8 cellular contexts compared by ENCODE assay signal in the genomic region with DNA sequence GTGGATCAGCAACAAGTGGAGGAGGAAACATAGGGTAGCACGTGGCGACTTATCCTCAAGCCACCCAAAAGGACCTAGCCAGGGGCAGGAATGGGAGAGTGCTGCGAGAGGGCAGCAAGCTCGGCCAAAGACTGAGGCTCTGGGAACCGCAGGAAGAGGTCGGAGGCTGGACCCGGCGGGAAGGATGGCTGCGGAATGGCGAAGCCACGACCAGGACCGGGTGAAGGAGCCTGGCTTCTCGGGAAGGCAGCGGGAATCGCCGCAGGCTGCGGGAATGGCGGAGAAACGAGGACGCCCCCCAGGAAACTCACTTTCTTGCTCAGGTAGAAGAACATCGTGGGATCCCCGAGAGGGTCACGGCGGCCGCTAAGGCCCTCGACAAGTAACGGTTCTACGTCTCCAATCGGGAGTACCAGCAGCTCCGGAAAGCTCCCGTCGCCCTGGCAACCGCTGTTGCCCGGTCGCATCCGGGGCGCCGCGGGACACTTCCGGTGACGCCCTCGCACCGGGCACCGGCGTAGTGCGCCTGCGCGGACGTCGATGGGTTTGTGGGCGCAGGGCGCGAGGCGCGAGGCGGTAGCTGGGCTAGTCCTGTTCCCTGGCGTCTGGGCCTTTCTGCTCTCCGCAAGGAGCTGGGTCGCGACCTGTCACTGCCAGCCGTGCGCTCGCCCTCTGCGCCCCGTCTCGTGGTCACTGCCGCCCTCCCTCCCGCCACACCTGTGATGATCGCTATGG. TPM values are rescaled to one million over a fixed set of nuclear protein-coding genes. Genes with fewer than 3 reads are reported as not detected.
DNase-seq lines count a peak whose midpoint lies in the region; ATAC-seq and TF ChIP-seq lines count a peak whose summit lies in the region.

WDR35 (minus strand) TSS at position 425 of the 735 bp plus-strand sequence; CDS start at position 335, 90 bp downstream.

- H3K4me2 ChIP-seq in neural cell (ENCODE audit: low read length): peak within 1 kb of the TSS; percentile 78

- peak within 1 kb of the TSS; percentile 80 for H2AFZ ChIP-seq in neural cell (ENCODE audit: low read depth, low read length)

- H3K9me3 Mint-ChIP-seq in stimulated activated naive CD8-positive, alpha-beta T cell treated with anti-CD3 and anti-CD28 coated beads, Interleukin-15, amount 100 ng/mL, for 72 hours: peaks cover 0 to 7% of the 10 kb centered on the region in 2 donors

- peak within 1 kb of the TSS; percentile 95 to 98 for H3K27ac Mint-ChIP-seq in stimulated activated naive CD8-positive, alpha-beta T cell treated with anti-CD3 and anti-CD28 coated beads, Interleukin-15, amount 100 ng/mL, for 72 hours

- TF ChIP-seq RAD21 in neural cell (conservative IDR thresholded peaks at IDR 0.05): peak; percentile 19

- H3K4me3 Mint-ChIP-seq in stimulated activated naive CD8-positive, alpha-beta T cell treated with anti-CD3 and anti-CD28 coated beads, Interleukin-15, amount 100 ng/mL, for 72 hours: peak within 1 kb of the TSS; percentile 92 to 97

- TF ChIP-seq EP300 in neural cell (conservative IDR thresholded peaks at IDR 0.05; ENCODE audit: poor library complexity, severe bottlenecking): no peak

- no peaks in the 10 kb centered on the region for H3K9me2 ChIP-seq in neural cell (ENCODE audit: insufficient read depth, low read length)

- H3K4me3 ChIP-seq in LNCaP clone FGC (ENCODE audit: low read depth, low read length) (peak within 1 kb of the TSS; percentile 76), foreskin fibroblast (ENCODE audit: low read depth in 1 of 2, low read length in 2 of 2) (peak within 1 kb of the TSS; percentile 76 to 93), neural cell (ENCODE audit: low read length) (peak within 1 kb of the TSS; percentile 77)

- DNase-seq in ELR (ENCODE audit: low read depth) (peak; percentile 91), H4 (ENCODE audit: low spot score) (peak; percentile 73), LNCaP clone FGC (ENCODE audit: low read depth) (peak; percentile 50), RPMI8226 (peak; percentile 95), foreskin fibroblast (peak; percentile 82 to 96)
- DNase-seq in activated effector memory CD4-positive, alpha-beta T cell treated with Interleukin-2 at 50 U/mL for 16 hours: peak; percentile 85
- DNase-seq in stimulated activated naive CD8-positive, alpha-beta T cell treated with anti-CD3 and anti-CD28 coated beads, Interleukin-15, amount 100 ng/mL, for 72 hours: peak; percentile 92 to 94

- no peaks in the 10 kb centered on the region for H3K36me3 ChIP-seq in neural cell (ENCODE audit: insufficient read depth, low read length)

- H3K9me3 ChIP-seq in neural cell (ENCODE audit: low read length): no peaks in the 10 kb centered on the region

- peaks cover 18% of the 10 kb centered on the region for H3K79me2 ChIP-seq in neural cell (replicated peaks; ENCODE audit: insufficient read depth, low read length)

- no peak for TF ChIP-seq CTCF in LNCaP clone FGC (IDR thresholded peaks at IDR 0.05; ENCODE audit: control insufficient read depth, extremely low read depth, insufficient read depth)
- TF ChIP-seq CTCF in foreskin fibroblast (IDR thresholded peaks at IDR 0.05; ENCODE audit: low read depth, low read length): no peak
- TF ChIP-seq CTCF in neural cell (IDR thresholded peaks at IDR 0.05; ENCODE audit: poor library complexity, severe bottlenecking): no peak

- H3K27me3 ChIP-seq in neural cell (ENCODE audit: insufficient read depth, low read depth, low read length): no peaks in the 10 kb centered on the region

- peak within 1 kb of the TSS; percentile 75 for H3K9ac ChIP-seq in neural cell (ENCODE audit: low read length)

- H3K4me1 Mint-ChIP-seq in stimulated activated naive CD8-positive, alpha-beta T cell treated with anti-CD3 and anti-CD28 coated beads, Interleukin-15, amount 100 ng/mL, for 72 hours: peaks cover 24% of the 10 kb centered on the region

- ATAC-seq in stimulated activated naive CD8-positive, alpha-beta T cell treated with anti-CD3 and anti-CD28 coated beads, Interleukin-15, amount 100 ng/mL, for 72 hours: peak; percentile 97

- peaks cover 20% of the 10 kb centered on the region for H3K27me3 Mint-ChIP-seq in stimulated activated naive CD8-positive, alpha-beta T cell treated with anti-CD3 and anti-CD28 coated beads, Interleukin-15, amount 100 ng/mL, for 72 hours

- no peaks in the 10 kb centered on the region for H3F3A ChIP-seq in neural cell (ENCODE audit: insufficient read depth, low read length, poor library complexity, severe bottlenecking)

- H3K27ac ChIP-seq in neural cell (ENCODE audit: low read length): peak within 1 kb of the TSS; percentile 72

- no peaks in the 10 kb centered on the region for H4K20me1 ChIP-seq in neural cell (ENCODE audit: insufficient read depth)

TF ChIP-seq in neural cell, 6 proteins besides CTCF, POLR2A, EP300 and RAD21:
- no peak for TF ChIP-seq REST (IDR thresholded peaks at IDR 0.05; ENCODE audit: borderline replicate concordance)
- TF ChIP-seq EZH2 (IDR thresholded peaks at IDR 0.05; ENCODE audit: borderline replicate concordance, insufficient read depth, low read length, poor library complexity, severe bottlenecking): no peak
- TF ChIP-seq SMC3 (conservative IDR thresholded peaks at IDR 0.05; ENCODE audit: poor library complexity): no peak
- TF ChIP-seq TAF1 (IDR thresholded peaks at IDR 0.05; ENCODE audit: low read depth): peak; percentile 57
- peak; percentile 97 for TF ChIP-seq POLR2AphosphoS5 (IDR thresholded peaks at IDR 0.05)
- peak; percentile 98 for TF ChIP-seq MXI1 (conservative IDR thresholded peaks at IDR 0.05; ENCODE audit: poor library complexity, severe bottlenecking)
TF ChIP-seq in neural cell: peak in this region for 3.

RNA-seq across cellular contexts. Expression of gene WDR35, which starts in this region (rescaled TPM):
- 4.1 and 4.5 TPM in 2 replicates for total RNA-seq in H4 (2014; rRNA removed; shearing (Covaris generic))
- 13.5 and 14.2 TPM in 2 replicates for polyA plus RNA-seq in neural cell
- 18.7 and 19.3 TPM in 2 replicates for polyA minus RNA-seq in neural cell

Comparison
In these comparisons a context has a peak if more than half of its experiments do, and no peak if none do; other contexts are left out.
1. Peak in every context shown above with its lines: DNase-seq, ATAC-seq, H3K4me3 ChIP-seq and H3K27ac ChIP-seq.